8 cellular contexts compared by ENCODE assay signal in genomic region chr2:100235098-100235497, GRCh38.
A peak's percentile ranks its signal among the peaks of the same experiment; 100 is the strongest.
DNase-seq lines count a peak whose midpoint lies in the region; ATAC-seq and TF ChIP-seq lines count a peak whose summit lies in the region.

No MANE protein-coding gene starts in this region.

- H3K27me3 Mint-ChIP-seq in CD8-positive, alpha-beta T cell (ENCODE audit: low read depth), result no peaks in the 10 kb centered on the region
- no peaks in the 10 kb centered on the region for H3K27me3 Mint-ChIP-seq in stimulated activated naive CD8-positive, alpha-beta T cell treated with anti-CD3 and anti-CD28 coated beads, Interleukin-15, Interleukin-2, amounts not matched to agents 100 ng/mL and 50 ng/mL, for 24 hours

- no peaks in the 10 kb centered on the region for H3K36me3 ChIP-seq in CD8-positive, alpha-beta T cell (ENCODE audit: insufficient read depth, low read length)

- H3K27ac Mint-ChIP-seq in CD8-positive, alpha-beta T cell, result peak overlapping the region; percentile 92
- peak overlapping the region; percentile 76 for H3K27ac Mint-ChIP-seq in stimulated activated naive CD8-positive, alpha-beta T cell treated with anti-CD3 and anti-CD28 coated beads, Interleukin-15, Interleukin-2, amounts not matched to agents 100 ng/mL and 50 ng/mL, for 24 hours

- peaks cover 19% of the 10 kb centered on the region for H3K4me1 ChIP-seq in CD8-positive, alpha-beta T cell (ENCODE audit: insufficient read depth, low read length)

- no peak for TF ChIP-seq CTCF in CD8-positive, alpha-beta T cell (IDR thresholded peaks at IDR 0.05)

- H3K4me3 ChIP-seq in CD8-positive, alpha-beta T cell (ENCODE audit: low read depth, low read length), result no peak overlapping the region

- no peaks in the 10 kb centered on the region for H3K9me3 ChIP-seq in CD8-positive, alpha-beta T cell (ENCODE audit: low read length)

- peak; percentile 83 for ATAC-seq in CD8-positive, alpha-beta T cell
- ATAC-seq in GM21360 (IDR thresholded peaks at IDR 0.05; ENCODE audit: unreplicated experiment) (peak; percentile 90), HG03460 (IDR thresholded peaks at IDR 0.05; ENCODE audit: unreplicated experiment) (peak; percentile 98), Right ventricle myocardium inferior (no peak)

- CTCF ChIA-PET in CD8-positive, alpha-beta T cell (lab: Charles Lee), result interaction anchor here (0.6 to 1.2 kb wide), 5 partner anchors 11 to 676 kb away, joined by 3 read pairs; no protein-coding TSS in a partner anchor

- DNase-seq in CD8-positive, alpha-beta T cell, result peak in 6 of 7 experiments; percentile 7 to 66 (median 28)
- peak; percentile 14 for DNase-seq in activated effector memory CD4-positive, alpha-beta T cell treated with Interleukin-2 at 50 U/mL for 16 hours
- DNase-seq in Right ventricle myocardium inferior (ENCODE audit: missing footprints), result no peak
- no peak for DNase-seq in hepatic stellate cell (ENCODE audit: low spot score)
- no peak for DNase-seq in mesenteric fat pad (ENCODE audit: low spot score)

- peak overlapping the region; percentile 27 for H3K4me3 Mint-ChIP-seq in CD8-positive, alpha-beta T cell
- peak overlapping the region; percentile 5 for H3K4me3 Mint-ChIP-seq in stimulated activated naive CD8-positive, alpha-beta T cell treated with anti-CD3 and anti-CD28 coated beads, Interleukin-15, Interleukin-2, amounts not matched to agents 100 ng/mL and 50 ng/mL, for 24 hours

- no peaks in the 10 kb centered on the region for H3K36me3 Mint-ChIP-seq in CD8-positive, alpha-beta T cell
- H3K36me3 Mint-ChIP-seq in stimulated activated naive CD8-positive, alpha-beta T cell treated with anti-CD3 and anti-CD28 coated beads, Interleukin-15, Interleukin-2, amounts not matched to agents 100 ng/mL and 50 ng/mL, for 24 hours (ENCODE audit: low read depth), result no peaks in the 10 kb centered on the region

- intact Hi-C loops in CD8-positive, alpha-beta T cell (cut with DNase I, micrococcal nuclease), result no loop called here
- intact Hi-C loops in Right ventricle myocardium inferior (cut with DNase I), result loop anchor here (5.0 kb wide), 1 partner anchor 123 kb away; no protein-coding TSS in a partner anchor

- no peaks in the 10 kb centered on the region for H3K27me3 ChIP-seq in CD8-positive, alpha-beta T cell (ENCODE audit: insufficient read depth, low read length)

- no peak overlapping the region for H3K27ac ChIP-seq in CD8-positive, alpha-beta T cell (ENCODE audit: low read depth, low read length)

- peaks cover 37% of the 10 kb centered on the region for H3K4me1 Mint-ChIP-seq in CD8-positive, alpha-beta T cell (ENCODE audit: low read depth)
- peaks cover 43% of the 10 kb centered on the region for H3K4me1 Mint-ChIP-seq in stimulated activated naive CD8-positive, alpha-beta T cell treated with anti-CD3 and anti-CD28 coated beads, Interleukin-15, Interleukin-2, amounts not matched to agents 100 ng/mL and 50 ng/mL, for 24 hours (ENCODE audit: low read depth)

- no peaks in the 10 kb centered on the region for H3K9me3 Mint-ChIP-seq in CD8-positive, alpha-beta T cell
- H3K9me3 Mint-ChIP-seq in stimulated activated naive CD8-positive, alpha-beta T cell treated with anti-CD3 and anti-CD28 coated beads, Interleukin-15, Interleukin-2, amounts not matched to agents 100 ng/mL and 50 ng/mL, for 24 hours, result peaks cover 5% of the 10 kb centered on the region

- POLR2A ChIA-PET in CD8-positive, alpha-beta T cell (lab: Charles Lee), result no interaction called here

Comparison
In these comparisons a context has a peak if more than half of its experiments do, and no peak if none do; other contexts are left out.
1. DNase-seq: peak in CD8-positive, alpha-beta T cell (6 of 7) and activated effector memory CD4-positive, alpha-beta T cell treated with Interleukin-2 at 50 U/mL for 16 hours (single experiment); none in Right ventricle myocardium inferior (single experiment), hepatic stellate cell (single experiment) and mesenteric fat pad (single experiment).